ENCODE assay signal across 8 cellular contexts in genomic region chr5:1494780-1495524, GRCh38. TPM values are rescaled to one million over a fixed set of nuclear protein-coding genes. Genes with fewer than 3 reads are reported as not detected.
A peak's percentile ranks its signal among the peaks of the same experiment; 100 is the strongest.
DNase-seq lines count a peak whose midpoint lies in the region; ATAC-seq and TF ChIP-seq lines count a peak whose summit lies in the region.

No MANE protein-coding gene starts in this region.

- H3K9me3 ChIP-seq in hepatocyte (ENCODE audit: low read depth), result no peaks in the 10 kb centered on the region

- H3K79me2 ChIP-seq in hepatocyte, result no peaks in the 10 kb centered on the region

- H3K4me1 ChIP-seq in hepatocyte (ENCODE audit: insufficient read depth), result no peaks in the 10 kb centered on the region

- no peak overlapping the region for H2AFZ ChIP-seq in hepatocyte

- TF ChIP-seq CTCF in GM12875 (IDR thresholded peaks at IDR 0.05; ENCODE audit: borderline replicate concordance, insufficient read depth, low read depth, low read length) (no peak), NB4 (IDR thresholded peaks at IDR 0.05; ENCODE audit: low read depth, low read length) (peak; percentile 26), hepatocyte (IDR thresholded peaks at IDR 0.05; ENCODE audit: poor library complexity) (no peak)

- intact Hi-C loops in left colon (cut with DNase I, micrococcal nuclease), result no loop called here

- H3K36me3 ChIP-seq in hepatocyte (replicated peaks; ENCODE audit: insufficient read depth, low read depth), result no peaks in the 10 kb centered on the region

- no peak overlapping the region for H3K4me2 ChIP-seq in hepatocyte

- TF ChIP-seq POLR2A in NB4 (IDR thresholded peaks at IDR 0.05; ENCODE audit: extremely low read depth, insufficient read length), result peak; percentile 13

- no peaks in the 10 kb centered on the region for H3K9me2 ChIP-seq in hepatocyte (replicated peaks; ENCODE audit: insufficient read depth)

- peaks cover 7% of the 10 kb centered on the region for H4K20me1 ChIP-seq in hepatocyte (ENCODE audit: insufficient read depth, poor library complexity, severe bottlenecking)

- ATAC-seq in GM21717 (IDR thresholded peaks at IDR 0.05; ENCODE audit: unreplicated experiment) (peak; percentile 30), left colon (no peak)

- H3K27me3 ChIP-seq in hepatocyte, result no peaks in the 10 kb centered on the region

- DNase-seq in NB4 (ENCODE audit: low read depth), result peak; percentile 97
- peak; percentile 57 to 64 for DNase-seq in left colon
- DNase-seq in hepatocyte (ENCODE audit: low spot score), result no peak
- DNase-seq in AG20443 (ENCODE audit: low spot score), result no peak
- no peak for DNase-seq in NCI-H2227 treated with DMSO at 0.1 percent for 48 hours (lab: John Stamatoyannopoulos, UW)
- no peak for DNase-seq in NCI-H526 treated with DMSO at 0.1 percent for 48 hours (lab: John Stamatoyannopoulos, UW)

- H3K4me3 ChIP-seq in GM12875 (ENCODE audit: low read depth, low read length) (peak overlapping the region; percentile 84), NB4 (ENCODE audit: low read depth, low read length) (peak overlapping the region; percentile 70), hepatocyte (no peak overlapping the region)

- WGBS in hepatocyte (ENCODE audit: low lambda C conversion rate, missing lambda C conversion rate), result over 99% methylated on average over 49 of the region's 50 CpGs

- H3K27ac ChIP-seq in hepatocyte, result no peak overlapping the region

RNA-seq across cellular contexts. Expression of gene LPCAT1, which starts 28.8 kb away (rescaled TPM):
- total RNA-seq in left colon (10 to 100 TPM; 13.8 to 16.7 TPM), hepatocyte (44.1 and 46.7 TPM in 2 replicates)
- polyA plus RNA-seq in hepatocyte, result 56.0 and 75.7 TPM in 2 replicates

RNA-seq across cellular contexts. Expression of gene SLC6A3, which starts 49.7 kb away (rescaled TPM):
- not detected for total RNA-seq in left colon
- not detected in 2 replicates for total RNA-seq in hepatocyte
- 1.2 TPM in 1 of 2 replicates, not detected in the other for polyA plus RNA-seq in hepatocyte

Comparison
In these comparisons a context has a peak if more than half of its experiments do, and no peak if none do; other contexts are left out.
1. DNase-seq: peak in NB4 (single experiment) and left colon (2 of 2); none in hepatocyte (single experiment), AG20443 (single experiment), NCI-H2227 treated with DMSO at 0.1 percent for 48 hours (single experiment) and NCI-H526 treated with DMSO at 0.1 percent for 48 hours (single experiment).